ENCODE assay signal across 14 cellular contexts in the genomic region with DNA sequence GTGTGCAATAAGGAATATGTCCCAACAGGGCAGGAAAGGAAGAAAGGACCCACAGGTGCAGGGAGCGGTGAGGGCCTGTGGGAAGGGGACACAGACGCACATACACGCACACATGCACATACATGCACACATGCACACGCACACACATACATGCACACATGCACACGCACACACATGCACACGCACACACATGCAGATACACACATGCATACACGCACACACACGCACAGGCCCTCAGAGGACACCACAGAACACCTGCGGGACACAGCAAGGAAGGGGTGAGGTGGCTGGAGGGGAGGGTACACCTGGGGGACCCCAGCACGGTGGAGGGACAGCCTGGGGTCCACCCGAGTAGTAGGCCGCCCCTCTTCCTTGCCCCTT. TPM values are rescaled to one million over a fixed set of nuclear protein-coding genes. Genes with fewer than 3 reads are reported as not detected.
DNase-seq lines count a peak whose midpoint lies in the region; ATAC-seq and TF ChIP-seq lines count a peak whose summit lies in the region.
"Had no signal": no experiment of that assay in that cellular context is flagged by ENCODE, and none has a peak within 500 bp of the region (broad histone marks: within the 10 kb centered on the region; RNA-seq: fewer than 3 reads in every experiment).

No MANE protein-coding gene starts in this region.

- H3K36me3 Mint-ChIP-seq in CD4-positive, alpha-beta memory T cell = peaks cover 3 to 10% of the 10 kb centered on the region in 2 donors
- peaks cover 0 to 8% (median 4%) of the 10 kb centered on the region in 3 donors for H3K36me3 Mint-ChIP-seq in naive thymus-derived CD8-positive, alpha-beta T cell

- H3K4me3 ChIP-seq in CD4-positive, alpha-beta memory T cell (ENCODE audit: low read length in 2 of 2) = peak overlapping the region; percentile 36 to 41
- H3K4me3 ChIP-seq in HUES6 (ENCODE audit: low read depth, low read length) = peak overlapping the region; percentile 20
- H3K4me3 ChIP-seq in mammary epithelial cell (replicated peaks in 1 of 3; ENCODE audit: insufficient read depth in 1 of 3, low read depth in 2 of 3, low read length in 3 of 3) = peak overlapping the region in 2 of 3 experiments; percentile 1 to 5
- no peak overlapping the region for H3K4me3 ChIP-seq in SJCRH30
- H3K4me3 ChIP-seq: SJSA1, tibial artery had no signal

- peaks cover 5% of the 10 kb centered on the region for H3K36me3 ChIP-seq in CD4-positive, alpha-beta memory T cell (ENCODE audit: insufficient read depth, low read length)
- H3K36me3 ChIP-seq in HUES6 (ENCODE audit: control insufficient read depth, insufficient read depth, low read length) (peaks cover 14% of the 10 kb centered on the region), mammary epithelial cell (ENCODE audit: insufficient read depth, low read length) (no peaks in the 10 kb centered on the region), SJCRH30 (no peaks in the 10 kb centered on the region)

- H3K27me3 Mint-ChIP-seq in CD4-positive, alpha-beta memory T cell = no peaks in the 10 kb centered on the region
- no peaks in the 10 kb centered on the region for H3K27me3 Mint-ChIP-seq in naive thymus-derived CD8-positive, alpha-beta T cell

- peaks cover 20 to 39% (median 30%) of the 10 kb centered on the region in 4 donors for H3K4me1 Mint-ChIP-seq in CD4-positive, alpha-beta memory T cell
- peaks cover 23 to 53% (median 48%) of the 10 kb centered on the region in 4 donors for H3K4me1 Mint-ChIP-seq in naive thymus-derived CD8-positive, alpha-beta T cell

- H3K4me1 ChIP-seq in CD4-positive, alpha-beta memory T cell (ENCODE audit: insufficient read depth, low read length) = peaks cover 30% of the 10 kb centered on the region
- H3K4me1 ChIP-seq in HUES6 (ENCODE audit: control insufficient read depth, insufficient read depth, low read length) (peaks cover 26% of the 10 kb centered on the region), mammary epithelial cell (ENCODE audit: insufficient read depth, low read length) (peaks cover 10% of the 10 kb centered on the region), SJCRH30 (peaks cover 6% of the 10 kb centered on the region; the same call in 1 of the 2 replicates)
- H3K4me1 ChIP-seq: Caco-2 had no signal

- POLR2A ChIA-PET in CD4-positive, alpha-beta memory T cell (lab: Charles Lee; ENCODE audit: partially characterized antibody) = interaction anchor here (0.6 to 3.8 kb wide), 12 partner anchors 12 to 962 kb away, joined by 3 to 44 read pairs (median 4); a partner anchor contains a TSS
- POLR2A ChIA-PET in naive thymus-derived CD8-positive, alpha-beta T cell (lab: Charles Lee) = interaction anchor here (0.6 to 5.2 kb wide), 19 partner anchors 11 to 560 kb away, joined by 3 to 98 read pairs (median 5); a partner anchor contains a TSS

- peak; percentile 29 to 30 for ATAC-seq in naive thymus-derived CD8-positive, alpha-beta T cell

- dilution Hi-C loops in mammary epithelial cell (cut with HindIII; ENCODE audit: low sequenced_read_pairs) = loop anchor here (5.0 kb wide), 2 partner anchors 35 kb away; no protein-coding TSS in a partner anchor

- 66% methylated on average over 12 of the region's 12 CpGs for WGBS in mammary epithelial cell (ENCODE audit: low coverage, missing lambda C conversion rate)

- H3K4me3 Mint-ChIP-seq in CD4-positive, alpha-beta memory T cell = peak overlapping the region; percentile 74 to 88 (median 84)
- H3K4me3 Mint-ChIP-seq in naive thymus-derived CD8-positive, alpha-beta T cell = peak overlapping the region; percentile 78 to 98 (median 88)
- H3K4me3 Mint-ChIP-seq: neural crest cell had no signal

- H3K27ac ChIP-seq in CD4-positive, alpha-beta memory T cell (ENCODE audit: low read depth, low read length) = peak overlapping the region; percentile 45
- no peak overlapping the region for H3K27ac ChIP-seq in HUES6 (ENCODE audit: low read depth, low read length)
- no peak overlapping the region for H3K27ac ChIP-seq in mammary epithelial cell (ENCODE audit: insufficient read depth, low read depth, low read length)
- no peak overlapping the region for H3K27ac ChIP-seq in SJCRH30
- H3K27ac ChIP-seq: SJSA1 had no signal

- BruUV-seq in mammary epithelial cell (replicated peaks; lab: Mats Ljungman, UMichigan) = no TSS peak

- peak overlapping the region; percentile 2 for H3K9ac ChIP-seq in HUES6 (ENCODE audit: low read length)
- no peak overlapping the region for H3K9ac ChIP-seq in mammary epithelial cell (ENCODE audit: insufficient read depth, low read length)

- H3K9me3 ChIP-seq in CD4-positive, alpha-beta memory T cell (ENCODE audit: control insufficient read depth in 1 of 2, low read length in 2 of 2) = no peaks in the 10 kb centered on the region
- H3K9me3 ChIP-seq in HUES6 (ENCODE audit: control insufficient read depth, insufficient read depth, low read depth, low read length) = peaks cover 20% of the 10 kb centered on the region
- H3K9me3 ChIP-seq in mammary epithelial cell (replicated peaks; ENCODE audit: insufficient read depth, low read length) = no peaks in the 10 kb centered on the region
- H3K9me3 ChIP-seq in SJCRH30 (replicated peaks) = no peaks in the 10 kb centered on the region
- H3K9me3 ChIP-seq: tibial artery had no signal

- CTCF ChIA-PET in CD4-positive, alpha-beta memory T cell (lab: Charles Lee; ENCODE audit: partially characterized antibody) = interaction anchor here (0.7 to 3.4 kb wide), 4 partner anchors 10 to 73 kb away, joined by 3 to 18 read pairs (median 6); no protein-coding TSS in a partner anchor
- CTCF ChIA-PET in mammary epithelial cell (lab: Charles Lee; ENCODE audit: low non-redundant PET) = interaction anchor here (0.6 kb wide), 1 partner anchor 300 kb away, joined by 25 read pairs; no protein-coding TSS in a partner anchor

- H3K79me2 ChIP-seq in mammary epithelial cell (ENCODE audit: insufficient read depth, low read length) = peaks cover 40% of the 10 kb centered on the region

- peak overlapping the region; percentile 51 for H2AFZ ChIP-seq in mammary epithelial cell (ENCODE audit: low read depth, low read length)

- peaks cover 4% of the 10 kb centered on the region for H4K20me1 ChIP-seq in mammary epithelial cell (ENCODE audit: insufficient read depth, low read length)

- DNase-seq in CD4-positive, alpha-beta memory T cell = peak in 1 of 5 donors; percentile 30
- no peak for DNase-seq in mammary epithelial cell
- peak in 1 of 10 donors; percentile 27 for DNase-seq in naive thymus-derived CD8-positive, alpha-beta T cell
- no peak for DNase-seq in SJCRH30
- DNase-seq in NCI-H1092 treated with DMSO at 0.1 percent for 48 hours (lab: John Stamatoyannopoulos, UW) = no peak
- DNase-seq in activated gamma-delta T cell treated with Interleukin-2 at 50 U/mL for 16 hours = no peak
- no peak for DNase-seq in GM20000 (ENCODE audit: low spot score)
- DNase-seq: Caco-2, cortex of kidney, hippocampal formation, tibial artery had no signal

- H3K4me2 ChIP-seq in mammary epithelial cell (ENCODE audit: insufficient read depth, low read depth, low read length) = peak overlapping the region; percentile 75

- in situ Hi-C loops in mammary epithelial cell (cut with MboI; ENCODE audit: low sequenced_read_pairs in 2 of 2) = no loop called here

- no peak for TF ChIP-seq CTCF in mammary epithelial cell (conservative IDR thresholded peaks at IDR 0.05 in 1 of 2, IDR thresholded peaks at IDR 0.05 in 1 of 2; ENCODE audit: extremely low read depth in 1 of 2, insufficient read depth in 1 of 2, low read depth in 1 of 2, low read length in 2 of 2)
- no peak for TF ChIP-seq CTCF in GM20000 (IDR thresholded peaks at IDR 0.05; ENCODE audit: extremely low read depth, missing control alignments)

- intact Hi-C loops in CD4-positive, alpha-beta memory T cell (cut with micrococcal nuclease) = no loop called here
- intact Hi-C loops in mammary epithelial cell (cut with micrococcal nuclease) = no loop called here

- peak overlapping the region; percentile 77 to 92 (median 84) for H3K27ac Mint-ChIP-seq in CD4-positive, alpha-beta memory T cell
- peak overlapping the region; percentile 85 to 98 (median 94) for H3K27ac Mint-ChIP-seq in naive thymus-derived CD8-positive, alpha-beta T cell

- no peaks in the 10 kb centered on the region for H3K9me3 Mint-ChIP-seq in CD4-positive, alpha-beta memory T cell
- H3K9me3 Mint-ChIP-seq in naive thymus-derived CD8-positive, alpha-beta T cell = peaks cover 0 to 1% (median 0%) of the 10 kb centered on the region in 9 donors
- H3K9me3 Mint-ChIP-seq: neural crest cell had no signal

- no peaks in the 10 kb centered on the region for H3K27me3 ChIP-seq in CD4-positive, alpha-beta memory T cell (ENCODE audit: insufficient read depth, low read length)
- H3K27me3 ChIP-seq in HUES6 (ENCODE audit: control insufficient read depth, insufficient read depth, low read length) (no peaks in the 10 kb centered on the region), mammary epithelial cell (ENCODE audit: insufficient read depth, low read length) (no peaks in the 10 kb centered on the region), SJCRH30 (no peaks in the 10 kb centered on the region)
- H3K27me3 ChIP-seq: SJSA1, tibial artery had no signal

RNA-seq across cellular contexts. Expression of a gene that starts 12.9 kb away (rescaled TPM):
- 10 to 100 TPM; 28.2 to 29.7 TPM for total RNA-seq in CD4-positive, alpha-beta memory T cell
- 10 to 100 TPM in 1 of 2 donors, 1 to 10 TPM in 1; 1.7 to 19.3 TPM for polyA plus RNA-seq in CD4-positive, alpha-beta memory T cell
- 10 to 100 TPM; 22.5 to 26.7 TPM for total RNA-seq in mammary epithelial cell
- polyA plus RNA-seq in mammary epithelial cell = 8.9 TPM
- polyA minus RNA-seq in mammary epithelial cell = 34.6 TPM
- total RNA-seq in naive thymus-derived CD8-positive, alpha-beta T cell = 10 to 100 TPM; 30.6 to 32.0 TPM
- polyA plus RNA-seq in naive thymus-derived CD8-positive, alpha-beta T cell = 10 to 100 TPM in 1 of 3 donors, 1 to 10 TPM in 2; 3.9 to 10.1 (median 7.4) TPM
- 11.8 and 12.2 TPM in 2 replicates for total RNA-seq in SJCRH30 (2014; rRNA removed; shearing (Covaris generic))

RNA-seq across cellular contexts. Expression of a gene that starts 20.8 kb away (rescaled TPM):
- total RNA-seq in CD4-positive, alpha-beta memory T cell = 10 to 100 TPM; 20.2 to 21.1 TPM
- 10 to 100 TPM; 17.6 to 23.4 TPM for polyA plus RNA-seq in CD4-positive, alpha-beta memory T cell
- under 1 TPM; 0.50 to 0.54 TPM for total RNA-seq in mammary epithelial cell
- polyA plus RNA-seq in mammary epithelial cell = 0.48 TPM
- 0.41 TPM for polyA minus RNA-seq in mammary epithelial cell
- total RNA-seq in naive thymus-derived CD8-positive, alpha-beta T cell = 10 to 100 TPM; 13.0 TPM
- polyA plus RNA-seq in naive thymus-derived CD8-positive, alpha-beta T cell = 10 to 100 TPM in 1 of 3 donors, 1 to 10 TPM in 2; 5.2 to 11.1 (median 8.9) TPM
- total RNA-seq in SJCRH30 (2014; rRNA removed; shearing (Covaris generic)) = not detected in 2 replicates
- total RNA-seq: neural crest cell, SJSA1 had no signal

Comparison
In these comparisons a context has a peak if more than half of its experiments do, and no peak if none do; other contexts are left out.
1. RNA of a gene that starts 20.8 kb away (total RNA-seq): 20.2 to 21.1 TPM in CD4-positive, alpha-beta memory T cell and 13.0 TPM in naive thymus-derived CD8-positive, alpha-beta T cell; 0.50 to 0.54 TPM in mammary epithelial cell and not detected in SJCRH30; every median in the first group is over 4 times any median in the second.